In the genomic region with DNA sequence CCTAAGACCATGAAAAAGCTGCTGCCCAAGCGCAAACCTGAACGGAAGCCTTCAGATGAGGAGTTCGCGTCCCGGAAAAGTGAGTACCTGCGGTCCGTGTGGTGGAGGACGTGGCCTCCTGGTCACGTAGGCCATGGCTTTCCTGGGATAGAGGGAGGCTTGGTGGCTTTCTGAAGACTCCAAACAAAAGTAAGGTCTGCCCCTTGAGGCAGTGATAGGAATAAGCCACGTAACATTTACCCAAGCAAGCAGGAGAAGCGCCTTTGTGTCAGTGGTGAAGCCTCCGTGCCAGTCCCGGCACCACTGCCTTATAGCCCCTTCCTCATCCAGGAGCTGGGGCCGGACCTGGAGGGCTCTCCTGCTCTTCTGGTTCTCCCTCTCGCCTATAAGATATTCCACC, we compare ENCODE assay signal across 1 cellular context.
TF ChIP-seq lines count a peak whose summit lies in the region.

No MANE protein-coding gene starts in this region.

TF ChIP-seq in HepG2, 621 proteins besides CTCF, POLR2A, EP300 and RAD21 (continued from another document):
- TF ChIP-seq, protein P1, sequence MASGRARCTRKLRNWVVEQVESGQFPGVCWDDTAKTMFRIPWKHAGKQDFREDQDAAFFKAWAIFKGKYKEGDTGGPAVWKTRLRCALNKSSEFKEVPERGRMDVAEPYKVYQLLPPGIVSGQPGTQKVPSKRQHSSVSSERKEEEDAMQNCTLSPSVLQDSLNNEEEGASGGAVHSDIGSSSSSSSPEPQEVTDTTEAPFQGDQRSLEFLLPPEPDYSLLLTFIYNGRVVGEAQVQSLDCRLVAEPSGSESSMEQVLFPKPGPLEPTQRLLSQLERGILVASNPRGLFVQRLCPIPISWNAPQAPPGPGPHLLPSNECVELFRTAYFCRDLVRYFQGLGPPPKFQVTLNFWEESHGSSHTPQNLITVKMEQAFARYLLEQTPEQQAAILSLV (CRISPR knock-in tag; IDR thresholded peaks at IDR 0.05; ENCODE audit: borderline replicate concordance): no peak
- TF ChIP-seq ZNF563 (CRISPR knock-in tag; IDR thresholded peaks at IDR 0.05): no peak
- TF ChIP-seq TP53 (CRISPR knock-in tag; conservative IDR thresholded peaks at IDR 0.05): no peak
- no peak for TF ChIP-seq ZNF7 (CRISPR knock-in tag; IDR thresholded peaks at IDR 0.05)
- no peak for TF ChIP-seq ZNF737 (CRISPR knock-in tag; IDR thresholded peaks at IDR 0.05; ENCODE audit: borderline replicate concordance)
- TF ChIP-seq, protein P2, sequence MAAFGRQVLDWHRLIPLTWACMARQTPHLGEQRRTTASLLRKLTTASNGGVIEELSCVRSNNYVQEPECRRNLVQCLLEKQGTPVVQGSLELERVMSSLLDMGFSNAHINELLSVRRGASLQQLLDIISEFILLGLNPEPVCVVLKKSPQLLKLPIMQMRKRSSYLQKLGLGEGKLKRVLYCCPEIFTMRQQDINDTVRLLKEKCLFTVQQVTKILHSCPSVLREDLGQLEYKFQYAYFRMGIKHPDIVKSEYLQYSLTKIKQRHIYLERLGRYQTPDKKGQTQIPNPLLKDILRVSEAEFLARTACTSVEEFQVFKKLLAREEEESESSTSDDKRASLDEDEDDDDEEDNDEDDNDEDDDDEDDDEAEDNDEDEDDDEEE (CRISPR knock-in tag; IDR thresholded peaks at IDR 0.05): no peak
- no peak for TF ChIP-seq REXO4 (CRISPR knock-in tag; IDR thresholded peaks at IDR 0.05; ENCODE audit: borderline replicate concordance)
- no peak for TF ChIP-seq RXRA (CRISPR knock-in tag; IDR thresholded peaks at IDR 0.05)
- TF ChIP-seq KLF16 (CRISPR knock-in tag; IDR thresholded peaks at IDR 0.05): no peak
- no peak for TF ChIP-seq TEAD2 (CRISPR knock-in tag; IDR thresholded peaks at IDR 0.05)
- no peak for TF ChIP-seq XBP1 (CRISPR knock-in tag; IDR thresholded peaks at IDR 0.05)
